ENCODE assay signal across 1 cellular context in genomic region chr6:109579361-109579760, GRCh38.
TF ChIP-seq lines count a peak whose summit lies in the region.

No MANE protein-coding gene starts in this region.

TF ChIP-seq in SK-N-SH, 30 proteins besides CTCF, POLR2A, EP300 and RAD21 (continued from another document):
- TF ChIP-seq, protein P1, sequence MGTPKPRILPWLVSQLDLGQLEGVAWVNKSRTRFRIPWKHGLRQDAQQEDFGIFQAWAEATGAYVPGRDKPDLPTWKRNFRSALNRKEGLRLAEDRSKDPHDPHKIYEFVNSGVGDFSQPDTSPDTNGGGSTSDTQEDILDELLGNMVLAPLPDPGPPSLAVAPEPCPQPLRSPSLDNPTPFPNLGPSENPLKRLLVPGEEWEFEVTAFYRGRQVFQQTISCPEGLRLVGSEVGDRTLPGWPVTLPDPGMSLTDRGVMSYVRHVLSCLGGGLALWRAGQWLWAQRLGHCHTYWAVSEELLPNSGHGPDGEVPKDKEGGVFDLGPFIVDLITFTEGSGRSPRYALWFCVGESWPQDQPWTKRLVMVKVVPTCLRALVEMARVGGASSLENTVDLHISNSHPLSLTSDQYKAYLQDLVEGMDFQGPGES (IDR thresholded peaks at IDR 0.05; ENCODE audit: low read depth, low read length) = no peak
- TF ChIP-seq SIN3A (IDR thresholded peaks at IDR 0.05; ENCODE audit: borderline replicate concordance, low read depth, low read length) (no peak), TEAD4 (IDR thresholded peaks at IDR 0.05; ENCODE audit: borderline replicate concordance, insufficient read depth) (no peak), USF2 (IDR thresholded peaks at IDR 0.05; ENCODE audit: borderline replicate concordance, low read depth, low read length) (no peak), NFIC (IDR thresholded peaks at IDR 0.05; ENCODE audit: borderline replicate concordance) (no peak)
